In the genomic region with DNA sequence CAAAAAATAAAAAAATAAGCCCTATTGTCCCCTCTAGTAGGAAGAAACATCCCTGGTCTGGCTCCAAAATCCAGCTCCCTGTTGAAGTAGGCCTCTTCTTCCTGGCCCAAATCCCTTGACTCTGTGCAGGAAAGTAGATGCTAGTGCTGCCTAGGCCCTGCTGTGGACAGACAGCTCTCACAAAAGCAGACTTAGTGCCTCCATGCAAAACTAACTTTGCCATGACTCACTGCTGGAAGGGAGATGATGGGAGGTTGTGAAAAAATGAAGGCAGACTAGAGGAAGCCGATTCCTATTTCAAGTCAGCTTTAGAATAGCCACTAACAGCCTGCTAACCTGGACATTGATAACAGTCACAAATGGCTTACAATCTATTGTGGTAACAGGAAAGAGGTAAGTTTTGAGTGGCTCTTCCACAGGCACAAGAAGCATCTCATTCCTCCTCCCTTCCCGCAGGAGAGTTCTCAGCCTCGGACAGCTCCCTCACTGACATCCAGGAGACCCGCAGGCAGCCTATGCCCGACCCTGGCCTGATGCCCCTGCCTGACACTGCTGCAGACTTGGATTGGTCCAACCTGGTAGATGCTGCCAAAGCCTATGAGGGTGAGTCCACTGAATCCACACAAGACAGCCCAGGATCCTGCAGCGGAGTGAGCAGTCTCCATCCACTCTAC, we compare ENCODE assay signal across 16 cellular contexts.
DNase-seq lines count a peak whose midpoint lies in the region; ATAC-seq and TF ChIP-seq lines count a peak whose summit lies in the region.
"Had no signal": no experiment of that assay in that cellular context is flagged by ENCODE, and none has a peak within 500 bp of the region (broad histone marks: within the 10 kb centered on the region; RNA-seq: fewer than 3 reads in every experiment).

No MANE protein-coding gene starts in this region.

- in situ Hi-C loops in astrocyte of the spinal cord (cut with HindIII; ENCODE audit: low sequenced_read_pairs): no loop called here

- CTCF ChIA-PET in activated CD8-positive, alpha-beta T cell treated with anti-CD3 and anti-CD28 coated beads, Interleukin-2, amount 10 ng/mL, durations not matched to agents 7 days and 5 days (lab: Charles Lee): interaction anchor here (0.7 to 1.2 kb wide), 2 partner anchors 122 to 996 kb away, joined by 3 to 4 read pairs; no protein-coding TSS in a partner anchor
- CTCF ChIA-PET in activated CD8-positive, alpha-beta T cell treated with anti-CD3 and anti-CD28 coated beads for 36 hours (lab: Charles Lee): interaction anchor here (1.0 to 1.1 kb wide), 2 partner anchors 20 to 629 kb away, joined by 4 read pairs; no protein-coding TSS in a partner anchor

- no peaks in the 10 kb centered on the region for H3K4me1 ChIP-seq in prostate gland (replicated peaks)
- H3K4me1 ChIP-seq: parathyroid adenoma, stomach had no signal

- no peaks in the 10 kb centered on the region for H3K9me3 ChIP-seq in prostate gland
- H3K9me3 ChIP-seq: stomach had no signal

- 93% methylated on average over 6 of the region's 6 CpGs for WGBS in prostate gland

- POLR2A ChIA-PET in activated CD8-positive, alpha-beta T cell treated with anti-CD3 and anti-CD28 coated beads, Interleukin-2, amount 10 ng/mL, durations not matched to agents 7 days and 5 days (lab: Charles Lee): no interaction called here
- POLR2A ChIA-PET in activated CD8-positive, alpha-beta T cell treated with anti-CD3 and anti-CD28 coated beads for 36 hours (lab: Charles Lee): no interaction called here

- no peaks in the 10 kb centered on the region for H3K4me1 Mint-ChIP-seq in activated CD8-positive, alpha-beta T cell treated with anti-CD3 and anti-CD28 coated beads, Interleukin-2, amount 10 ng/mL, durations not matched to agents 7 days and 5 days (ENCODE audit: low read depth)
- no peaks in the 10 kb centered on the region for H3K4me1 Mint-ChIP-seq in activated CD8-positive, alpha-beta T cell treated with anti-CD3 and anti-CD28 coated beads for 36 hours (ENCODE audit: low read depth)
- H3K4me1 Mint-ChIP-seq: central memory CD8-positive, alpha-beta T cell had no signal

- no peak for TF ChIP-seq POLR2A in prostate gland (IDR thresholded peaks at IDR 0.05)

- DNase-seq in activated CD8-positive, alpha-beta T cell treated with anti-CD3 and anti-CD28 coated beads, Interleukin-2, amount 10 ng/mL, durations not matched to agents 7 days and 5 days: no peak
- DNase-seq in activated CD8-positive, alpha-beta T cell treated with anti-CD3 and anti-CD28 coated beads for 36 hours: no peak
- peak; percentile 62 for DNase-seq in astrocyte of the spinal cord (ENCODE audit: low read depth, low spot score)
- peak; percentile 63 for DNase-seq in hepatic stellate cell (ENCODE audit: low spot score)
- no peak for DNase-seq in HuH-7 (ENCODE audit: low spot score)
- no peak for DNase-seq in occipital lobe (lab: John Stamatoyannopoulos, UW)
- DNase-seq in prostate gland (ENCODE audit: low spot score): no peak
- DNase-seq: 8988T, activated gamma-delta T cell, KG1, left cardiac atrium, NCI-H1436, stomach had no signal

- no peak for ATAC-seq in activated CD8-positive, alpha-beta T cell treated with anti-CD3 and anti-CD28 coated beads, Interleukin-2, amount 10 ng/mL, durations not matched to agents 7 days and 5 days
- no peak for ATAC-seq in activated CD8-positive, alpha-beta T cell treated with anti-CD3 and anti-CD28 coated beads for 36 hours
- ATAC-seq in HG02571 (IDR thresholded peaks at IDR 0.05; ENCODE audit: unreplicated experiment): no peak
- ATAC-seq: left cardiac atrium had no signal

- peaks cover 0 to 7% of the 10 kb centered on the region in 2 donors for H3K36me3 ChIP-seq in prostate gland

- H3K27ac Mint-ChIP-seq in activated CD8-positive, alpha-beta T cell treated with anti-CD3 and anti-CD28 coated beads, Interleukin-2, amount 10 ng/mL, durations not matched to agents 7 days and 5 days: peak overlapping the region; percentile 54
- no peak overlapping the region for H3K27ac Mint-ChIP-seq in activated CD8-positive, alpha-beta T cell treated with anti-CD3 and anti-CD28 coated beads for 36 hours

- H3K9me3 Mint-ChIP-seq in activated CD8-positive, alpha-beta T cell treated with anti-CD3 and anti-CD28 coated beads, Interleukin-2, amount 10 ng/mL, durations not matched to agents 7 days and 5 days (ENCODE audit: insufficient read depth): no peaks in the 10 kb centered on the region
- no peaks in the 10 kb centered on the region for H3K9me3 Mint-ChIP-seq in activated CD8-positive, alpha-beta T cell treated with anti-CD3 and anti-CD28 coated beads for 36 hours
- H3K9me3 Mint-ChIP-seq: central memory CD8-positive, alpha-beta T cell had no signal

- no peak overlapping the region for H3K4me3 Mint-ChIP-seq in activated CD8-positive, alpha-beta T cell treated with anti-CD3 and anti-CD28 coated beads, Interleukin-2, amount 10 ng/mL, durations not matched to agents 7 days and 5 days
- no peak overlapping the region for H3K4me3 Mint-ChIP-seq in activated CD8-positive, alpha-beta T cell treated with anti-CD3 and anti-CD28 coated beads for 36 hours
- H3K4me3 Mint-ChIP-seq: central memory CD8-positive, alpha-beta T cell had no signal

- TF ChIP-seq CTCF in activated CD8-positive, alpha-beta T cell treated with anti-CD3 and anti-CD28 coated beads for 36 hours (IDR thresholded peaks at IDR 0.05): no peak
- no peak for TF ChIP-seq CTCF in astrocyte of the spinal cord (IDR thresholded peaks at IDR 0.05; ENCODE audit: low read depth, low read length)
- no peak for TF ChIP-seq CTCF in prostate gland (IDR thresholded peaks at IDR 0.05)

- H3K4me3 ChIP-seq in astrocyte of the spinal cord (ENCODE audit: low read depth, low read length) (no peak overlapping the region), prostate gland (no peak overlapping the region)
- H3K4me3 ChIP-seq: stomach had no signal

- H3K27me3 ChIP-seq in prostate gland (replicated peaks; ENCODE audit: insufficient read depth): no peaks in the 10 kb centered on the region
- H3K27me3 ChIP-seq: stomach had no signal

- H3K36me3 Mint-ChIP-seq in activated CD8-positive, alpha-beta T cell treated with anti-CD3 and anti-CD28 coated beads, Interleukin-2, amount 10 ng/mL, durations not matched to agents 7 days and 5 days (ENCODE audit: low read depth): peaks cover 38% of the 10 kb centered on the region
- peaks cover 34% of the 10 kb centered on the region for H3K36me3 Mint-ChIP-seq in activated CD8-positive, alpha-beta T cell treated with anti-CD3 and anti-CD28 coated beads for 36 hours (ENCODE audit: low read depth)

- intact Hi-C loops in activated CD8-positive, alpha-beta T cell treated with anti-CD3 and anti-CD28 coated beads for 36 hours (cut with micrococcal nuclease): no loop called here
- intact Hi-C loops in prostate gland (cut with DNase I): no loop called here

- H3K27ac ChIP-seq in prostate gland: no peak overlapping the region
- H3K27ac ChIP-seq: parathyroid adenoma, stomach had no signal

- H3K27me3 Mint-ChIP-seq in activated CD8-positive, alpha-beta T cell treated with anti-CD3 and anti-CD28 coated beads, Interleukin-2, amount 10 ng/mL, durations not matched to agents 7 days and 5 days (ENCODE audit: low read depth): no peaks in the 10 kb centered on the region
- no peaks in the 10 kb centered on the region for H3K27me3 Mint-ChIP-seq in activated CD8-positive, alpha-beta T cell treated with anti-CD3 and anti-CD28 coated beads for 36 hours
- H3K27me3 Mint-ChIP-seq: central memory CD8-positive, alpha-beta T cell had no signal

Comparison
In these comparisons a context has a peak if more than half of its experiments do, and no peak if none do; other contexts are left out.
1. DNase-seq: peak in astrocyte of the spinal cord (single experiment) and hepatic stellate cell (single experiment); none in activated CD8-positive, alpha-beta T cell treated with anti-CD3 and anti-CD28 coated beads, Interleukin-2, amount 10 ng/mL, durations not matched to agents 7 days and 5 days (single experiment), activated CD8-positive, alpha-beta T cell treated with anti-CD3 and anti-CD28 coated beads for 36 hours (single experiment), HuH-7 (single experiment), occipital lobe (single experiment) and prostate gland (single experiment).